1 cellular context compared by ENCODE assay signal in genomic region chr15:97747342-97747741, GRCh38.
TF ChIP-seq lines count a peak whose summit lies in the region.

No MANE protein-coding gene starts in this region.

TF ChIP-seq in SK-N-SH treated with all-trans-retinoic acid at 6 μM for 48 hours, 23 proteins besides CTCF, POLR2A, EP300 and RAD21 (continued from another document):
- TF ChIP-seq TSHZ2 (CRISPR knock-in tag; IDR thresholded peaks at IDR 0.05) (no peak), ZNF70 (CRISPR knock-in tag; IDR thresholded peaks at IDR 0.05) (no peak), PPARA (CRISPR knock-in tag; IDR thresholded peaks at IDR 0.05; ENCODE audit: borderline replicate concordance) (no peak), ZC3H10 (CRISPR knock-in tag; IDR thresholded peaks at IDR 0.05) (no peak), ZFP30 (CRISPR knock-in tag; IDR thresholded peaks at IDR 0.05) (no peak), OSR1 (CRISPR knock-in tag; IDR thresholded peaks at IDR 0.05) (no peak), ZNF8 (CRISPR knock-in tag; IDR thresholded peaks at IDR 0.05) (no peak), RARB (CRISPR knock-in tag; IDR thresholded peaks at IDR 0.05) (no peak), ARNTL (CRISPR knock-in tag; IDR thresholded peaks at IDR 0.05; ENCODE audit: borderline replicate concordance, low read depth) (no peak)
